22 cellular contexts compared by ENCODE assay signal in the genomic region with DNA sequence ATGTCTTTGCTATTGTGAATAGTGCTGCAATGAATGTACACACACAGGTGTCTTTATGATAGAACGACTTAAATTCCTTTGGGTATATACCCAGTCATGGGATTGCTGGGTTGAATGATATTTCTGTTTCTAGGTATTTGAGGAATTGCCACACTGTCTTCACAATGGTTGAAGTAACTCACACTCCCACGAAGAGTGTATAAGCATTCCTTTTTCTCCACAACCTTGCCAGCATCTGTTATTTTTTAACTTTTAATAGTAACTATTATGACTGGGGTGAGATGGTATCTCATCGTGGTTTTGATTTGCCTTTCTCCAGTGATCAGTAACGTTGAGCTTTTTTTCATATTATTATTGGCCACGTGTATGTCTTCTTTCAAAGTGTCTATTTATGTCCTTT.
"Had no signal": no experiment of that assay in that cellular context is flagged by ENCODE, and none has a peak within 500 bp of the region (broad histone marks: within the 10 kb centered on the region; RNA-seq: fewer than 3 reads in every experiment).

No MANE protein-coding gene starts in this region.

- H3K4me1 ChIP-seq: colonic mucosa, esophagus squamous epithelium, left ventricle myocardium inferior, lower lobe of right lung, pancreas, right lobe of liver, stomach, thyroid gland had no signal

- H3K36me3 ChIP-seq: colonic mucosa, esophagus squamous epithelium, left ventricle myocardium inferior, lower lobe of right lung, neutrophil, pancreas, right lobe of liver, stomach, thyroid gland had no signal

- DNase-seq: colonic mucosa; effector memory CD4-positive, alpha-beta T cell; erythroblast; esophagus squamous epithelium; foreskin melanocyte; left colon; left ventricle myocardium inferior; lower lobe of right lung; naive B cell; pancreas; right lobe of liver; stimulated activated CD4-positive, alpha-beta T cell treated with anti-CD3 and anti-CD28 coated beads, Interleukin-12 subunit alpha, Interleukin-12 subunit beta, amount 100 ng/mL, for 4 hours; stimulated activated CD4-positive, alpha-beta T cell treated with anti-CD3 and anti-CD28 coated beads, Interleukin-1b, Interleukin-23, amount 100 ng/mL, for 48 hours; stimulated activated CD4-positive, alpha-beta T cell treated with anti-CD3 and anti-CD28 coated beads, Interleukin-4, amount 100 ng/mL, for 24 hours; stimulated activated naive CD4-positive, alpha-beta T cell treated with Interleukin-2 at 50 U/mL for 16 hours; stomach; thyroid gland; trophoblast cell had no signal

- H3K4me3 ChIP-seq: colonic mucosa, esophagus squamous epithelium, left ventricle myocardium inferior, lower lobe of right lung, pancreas, right lobe of liver, smooth muscle cell, stomach, thyroid gland had no signal

- H3K9me3 ChIP-seq: colonic mucosa, pancreas, thyroid gland had no signal

- H3K4me2 ChIP-seq: smooth muscle cell had no signal

- H3K27me3 ChIP-seq: colonic mucosa, pancreas, right lobe of liver, stomach, thyroid gland had no signal

- H3K27ac ChIP-seq: colonic mucosa, esophagus squamous epithelium, left ventricle myocardium inferior, lower lobe of right lung, neutrophil, pancreas, right lobe of liver, stomach, thyroid gland had no signal

- ATAC-seq: left colon; lower lobe of right lung; natural killer cell treated with Interleukin-12 subunit alpha and Interleukin-12 subunit beta and Interleukin-15 and Interleukin-18, amount 100 ng/mL, for 72 hours; pancreas; right lobe of liver; stimulated activated effector memory CD8-positive, alpha-beta T cell treated with anti-CD3 and anti-CD28 coated beads, Interleukin-12 subunit alpha, Interleukin-12 subunit beta, amount 100 ng/mL, for 72 hours had no signal
